2 cellular contexts compared by ENCODE assay signal in the genomic region with DNA sequence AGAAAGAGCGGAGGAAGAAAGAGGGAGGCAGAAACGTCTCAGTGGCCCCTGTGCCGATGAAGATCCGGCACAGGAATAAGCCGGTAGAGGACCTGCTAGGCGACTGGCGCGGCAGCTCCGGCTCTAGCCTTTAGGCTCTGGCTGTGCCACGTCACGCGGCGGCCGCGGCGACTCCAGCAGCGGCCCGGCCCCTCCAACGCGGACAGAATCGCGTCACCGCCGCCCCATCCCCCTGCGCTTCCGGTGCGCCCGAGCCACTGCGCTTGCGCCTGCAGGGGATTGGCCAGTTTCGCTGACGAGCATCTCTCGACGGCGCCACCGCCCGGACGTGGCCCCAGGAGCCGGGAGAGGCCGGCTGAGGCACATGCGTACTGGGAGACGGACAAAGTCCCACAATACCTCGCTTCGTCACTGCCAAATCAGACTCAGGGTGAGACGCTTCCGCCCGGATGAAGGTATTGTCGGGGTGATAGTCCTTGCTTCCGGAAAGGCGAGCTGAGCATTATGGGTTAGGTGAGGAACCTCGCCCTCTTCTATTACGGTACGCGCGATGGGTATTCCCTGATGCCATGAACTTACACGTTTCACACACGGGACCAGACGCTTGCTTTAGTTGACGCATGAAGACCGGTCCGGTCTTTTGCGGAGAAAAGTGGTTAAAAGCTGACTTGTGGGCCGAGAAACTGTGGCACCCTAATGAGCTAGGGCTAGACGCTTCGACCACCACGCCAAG.
TF ChIP-seq lines count a peak whose summit lies in the region.

Gene ARF4, minus strand, starts transcription at position 105 of the 733 bp plus-strand sequence. CDS start 204 bp downstream, outside the sequence.

TF ChIP-seq in IMR-90, 13 proteins besides CTCF, POLR2A, EP300 and RAD21:
- TF ChIP-seq SMC3 (IDR thresholded peaks at IDR 0.05; ENCODE audit: low read depth, low read length), result no peak
- no peak for TF ChIP-seq RCOR1 (IDR thresholded peaks at IDR 0.05; ENCODE audit: insufficient replicate concordance, low read length)
- no peak for TF ChIP-seq CHD1 (IDR thresholded peaks at IDR 0.05; ENCODE audit: low read depth, low read length)
- TF ChIP-seq MAZ (IDR thresholded peaks at IDR 0.05; ENCODE audit: borderline replicate concordance, low read depth, low read length), result peak; percentile 93; the same call in 1 of the 2 replicates
- no peak for TF ChIP-seq RFX5 (IDR thresholded peaks at IDR 0.05; ENCODE audit: low read depth, low read length)
- TF ChIP-seq NFE2L2 (IDR thresholded peaks at IDR 0.05; ENCODE audit: low read depth, low read length), result no peak
- peak; percentile 70 for TF ChIP-seq MAFK (IDR thresholded peaks at IDR 0.05; ENCODE audit: low read depth, low read length)
- TF ChIP-seq, protein P1, sequence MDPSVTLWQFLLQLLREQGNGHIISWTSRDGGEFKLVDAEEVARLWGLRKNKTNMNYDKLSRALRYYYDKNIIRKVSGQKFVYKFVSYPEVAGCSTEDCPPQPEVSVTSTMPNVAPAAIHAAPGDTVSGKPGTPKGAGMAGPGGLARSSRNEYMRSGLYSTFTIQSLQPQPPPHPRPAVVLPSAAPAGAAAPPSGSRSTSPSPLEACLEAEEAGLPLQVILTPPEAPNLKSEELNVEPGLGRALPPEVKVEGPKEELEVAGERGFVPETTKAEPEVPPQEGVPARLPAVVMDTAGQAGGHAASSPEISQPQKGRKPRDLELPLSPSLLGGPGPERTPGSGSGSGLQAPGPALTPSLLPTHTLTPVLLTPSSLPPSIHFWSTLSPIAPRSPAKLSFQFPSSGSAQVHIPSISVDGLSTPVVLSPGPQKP (IDR thresholded peaks at IDR 0.05; ENCODE audit: borderline replicate concordance, low read depth, low read length), result peak; percentile 77; the same call in 1 of the 2 replicates
- TF ChIP-seq FOS (IDR thresholded peaks at IDR 0.05; ENCODE audit: low read depth, low read length), result peak; percentile 44
- TF ChIP-seq MXI1 (IDR thresholded peaks at IDR 0.05; ENCODE audit: borderline replicate concordance, low read depth, low read length), result no peak
- TF ChIP-seq, protein P2, sequence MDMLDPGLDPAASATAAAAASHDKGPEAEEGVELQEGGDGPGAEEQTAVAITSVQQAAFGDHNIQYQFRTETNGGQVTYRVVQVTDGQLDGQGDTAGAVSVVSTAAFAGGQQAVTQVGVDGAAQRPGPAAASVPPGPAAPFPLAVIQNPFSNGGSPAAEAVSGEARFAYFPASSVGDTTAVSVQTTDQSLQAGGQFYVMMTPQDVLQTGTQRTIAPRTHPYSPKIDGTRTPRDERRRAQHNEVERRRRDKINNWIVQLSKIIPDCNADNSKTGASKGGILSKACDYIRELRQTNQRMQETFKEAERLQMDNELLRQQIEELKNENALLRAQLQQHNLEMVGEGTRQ (IDR thresholded peaks at IDR 0.05; ENCODE audit: low read depth, low read length), result peak; percentile 42; the same call in 1 of the 2 replicates
- peak; percentile 67 for TF ChIP-seq BHLHE40 (IDR thresholded peaks at IDR 0.05; ENCODE audit: low read depth, low read length)
- TF ChIP-seq CEBPB (IDR thresholded peaks at IDR 0.05; ENCODE audit: low read depth, low read length), result no peak
TF ChIP-seq in IMR-90: peak in this region for 6.

TF ChIP-seq in endothelial cell of umbilical vein, 7 proteins besides CTCF, POLR2A, EP300 and RAD21:
- no peak for TF ChIP-seq GATA2 (IDR thresholded peaks at IDR 0.05; ENCODE audit: insufficient read depth, insufficient read length, low read depth, low read length)
- TF ChIP-seq JUN (IDR thresholded peaks at IDR 0.05; ENCODE audit: borderline replicate concordance, insufficient read depth, insufficient read length, low read depth), result peak; percentile 47
- peak; percentile 99 for TF ChIP-seq POLR2AphosphoS5 (IDR thresholded peaks at IDR 0.05; ENCODE audit: insufficient read depth, low read depth, low read length)
- TF ChIP-seq, protein P3, sequence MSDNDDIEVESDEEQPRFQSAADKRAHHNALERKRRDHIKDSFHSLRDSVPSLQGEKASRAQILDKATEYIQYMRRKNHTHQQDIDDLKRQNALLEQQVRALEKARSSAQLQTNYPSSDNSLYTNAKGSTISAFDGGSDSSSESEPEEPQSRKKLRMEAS (IDR thresholded peaks at IDR 0.05; ENCODE audit: insufficient read depth, insufficient read length), result peak; percentile 43
- TF ChIP-seq MYC (IDR thresholded peaks at IDR 0.05; ENCODE audit: low read depth, low read length), result peak; percentile 62
- TF ChIP-seq EZH2 (IDR thresholded peaks at IDR 0.05; ENCODE audit: borderline replicate concordance, low read depth, low read length, severe bottlenecking), result no peak
- TF ChIP-seq FOS (IDR thresholded peaks at IDR 0.05; ENCODE audit: borderline replicate concordance, insufficient read depth, low read length), result peak; percentile 33
